Comparison of ENCODE assay signal across 15 cellular contexts in the genomic region with DNA sequence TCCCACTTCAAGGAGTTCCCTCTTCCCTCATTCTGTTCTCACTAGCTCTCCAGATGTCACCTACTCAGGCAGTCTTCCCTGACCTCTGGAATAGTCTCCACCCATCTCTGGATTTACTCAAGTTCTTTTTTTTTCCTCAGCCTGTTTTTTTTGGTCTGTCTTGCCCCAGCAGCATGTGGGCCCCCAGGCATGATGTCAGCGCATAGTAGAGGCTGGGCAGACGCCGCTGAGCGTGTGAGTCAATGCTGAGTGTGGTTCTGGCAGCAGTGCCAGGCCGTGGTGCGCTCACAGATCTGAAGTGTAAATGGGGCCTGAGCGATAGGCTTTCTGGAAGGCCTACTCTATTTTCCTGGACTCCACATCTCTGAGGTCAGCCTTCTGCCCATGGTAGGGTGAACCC. TPM values are rescaled to one million over a fixed set of nuclear protein-coding genes. Genes with fewer than 3 reads are reported as not detected.
DNase-seq lines count a peak whose midpoint lies in the region; ATAC-seq, FAIRE-seq and TF ChIP-seq lines count a peak whose summit lies in the region.
"Had no signal": no experiment of that assay in that cellular context is flagged by ENCODE, and none has a peak within 500 bp of the region (broad histone marks: within the 10 kb centered on the region; RNA-seq: fewer than 3 reads in every experiment).

No MANE protein-coding gene starts in this region.

- POLR2A ChIA-PET in A549 (lab: Yijun Ruan, JAX): no interaction called here
- POLR2A ChIA-PET in HEK293 (lab: Yijun Ruan, JAX): no interaction called here

- H3K4me1 ChIP-seq in A549: no peaks in the 10 kb centered on the region
- no peaks in the 10 kb centered on the region for H3K4me1 ChIP-seq in HEK293 (ENCODE audit: control insufficient read depth, insufficient read depth, low read length)
- H3K4me1 ChIP-seq in BE2C: no peaks in the 10 kb centered on the region
- H3K4me1 ChIP-seq: lower lobe of right lung had no signal

- H3K4me2 ChIP-seq in A549: no peak overlapping the region
- H3K4me2 ChIP-seq: smooth muscle cell had no signal

- H3K27ac ChIP-seq in A549: no peak overlapping the region
- H3K27ac ChIP-seq in HEK293 (ENCODE audit: extremely low read depth, low read depth, low read length): no peak overlapping the region
- H3K27ac ChIP-seq: lower lobe of right lung, VCaP had no signal

- H3K9me3 ChIP-seq in A549 (0 out of 3 replicates have a peak, but pooled peaks cover 3% of the 10 kb centered on the region), HEK293 (ENCODE audit: control insufficient read depth, insufficient read depth, low read depth, low read length) (no peaks in the 10 kb centered on the region), BE2C (no peaks in the 10 kb centered on the region)
- H3K9me3 ChIP-seq: lower lobe of right lung had no signal

- TF ChIP-seq EP300 in A549 (IDR thresholded peaks at IDR 0.05): no peak

- H3K4me3 ChIP-seq in A549 (no peak overlapping the region), HEK293 (ENCODE audit: low read depth, low read length) (no peak overlapping the region), astrocyte of the spinal cord (ENCODE audit: low read depth, low read length) (no peak overlapping the region), BE2C (ENCODE audit: low read depth, low read length) (no peak overlapping the region)
- H3K4me3 ChIP-seq: lower lobe of right lung, smooth muscle cell had no signal

- H3K9me3 Mint-ChIP-seq in type B pancreatic cell: peaks cover 6% of the 10 kb centered on the region

- in situ Hi-C loops in astrocyte of the spinal cord (cut with HindIII; ENCODE audit: low sequenced_read_pairs): no loop called here

- H3K27me3 Mint-ChIP-seq in type B pancreatic cell: no peaks in the 10 kb centered on the region
- H3K27me3 Mint-ChIP-seq: CD4-positive, CD25-positive, alpha-beta regulatory T cell had no signal

- FAIRE-seq in A549 (lab: Jason Lieb, UNC): no peak

- no peak for TF ChIP-seq CTCF in A549 (IDR thresholded peaks at IDR 0.05)
- no peak for TF ChIP-seq CTCF in HEK293 (tag by site-specific recombination; IDR thresholded peaks at IDR 0.05)
- no peak for TF ChIP-seq CTCF in astrocyte of the spinal cord (IDR thresholded peaks at IDR 0.05; ENCODE audit: low read depth, low read length)
- TF ChIP-seq CTCF in BE2C (IDR thresholded peaks at IDR 0.05; ENCODE audit: low read depth, low read length): no peak
- no peak for TF ChIP-seq CTCF in type B pancreatic cell (conservative IDR thresholded peaks at IDR 0.05)

- H3K36me3 Mint-ChIP-seq in type B pancreatic cell: no peaks in the 10 kb centered on the region
- H3K36me3 Mint-ChIP-seq: CD4-positive, CD25-positive, alpha-beta regulatory T cell had no signal

- no peak overlapping the region for H3K4me3 Mint-ChIP-seq in type B pancreatic cell
- H3K4me3 Mint-ChIP-seq: activated T-helper 1 cell treated with anti-CD3 and anti-CD28 coated beads, Interleukin-12 subunit alpha, Interleukin-12 subunit beta, Interleukin-2, Interleukin-4 antibody, amounts not matched to agents 30 ng/mL and 10 ng/mL and 1 ng/mL, durations not matched to agents 14 hours and 24 hours and 36 hours; CD4-positive, CD25-positive, alpha-beta regulatory T cell had no signal

- CTCF ChIA-PET in A549 (lab: Yijun Ruan, JAX): no interaction called here
- CTCF ChIA-PET in HEK293 (lab: Yijun Ruan, JAX): interaction anchor here (0.6 kb wide), 2 partner anchors 47 to 178 kb away, joined by 3 to 10 read pairs; no protein-coding TSS in a partner anchor

- no peak for TF ChIP-seq RAD21 in A549 (conservative IDR thresholded peaks at IDR 0.05 in 1 of 2, IDR thresholded peaks at IDR 0.05 in 1 of 2)

- no peaks in the 10 kb centered on the region for H3K27me3 ChIP-seq in BE2C

- H3K36me3 ChIP-seq in HEK293 (ENCODE audit: control insufficient read depth in 2 of 2, insufficient read depth in 1 of 2, low read length in 2 of 2) (no peaks in the 10 kb centered on the region), BE2C (no peaks in the 10 kb centered on the region)
- H3K36me3 ChIP-seq: lower lobe of right lung had no signal

- 26% methylated on average over 7 of the region's 7 CpGs for WGBS in A549 (ENCODE audit: missing lambda C conversion rate)

- peak; percentile 21 to 68 for DNase-seq in A549 (ENCODE audit: low read depth in 1 of 2, low spot score in 1 of 2)
- DNase-seq in astrocyte of the spinal cord (ENCODE audit: low read depth, low spot score): peak; percentile 53
- peak; percentile 66 for DNase-seq in kidney glomerular epithelial cell (lab: John Stamatoyannopoulos, UW)
- no peak for DNase-seq in BE2C
- DNase-seq in type B pancreatic cell (ENCODE audit: extremely low spot score, unreplicated experiment): no peak
- DNase-seq: CD4-positive, CD25-positive, alpha-beta regulatory T cell; lower lobe of right lung; NCI-H1048; stimulated activated naive CD4-positive, alpha-beta T cell treated with Interleukin-2 at 50 U/mL for 16 hours had no signal

- H3K4me1 Mint-ChIP-seq in type B pancreatic cell (ENCODE audit: unreplicated experiment): no peaks in the 10 kb centered on the region
- H3K4me1 Mint-ChIP-seq: CD4-positive, CD25-positive, alpha-beta regulatory T cell had no signal

- no peak for TF ChIP-seq POLR2A in A549 (IDR thresholded peaks at IDR 0.05; ENCODE audit: low read length)

- no peak overlapping the region for H3K27ac Mint-ChIP-seq in type B pancreatic cell
- H3K27ac Mint-ChIP-seq: activated T-helper 1 cell treated with anti-CD3 and anti-CD28 coated beads, Interleukin-12 subunit alpha, Interleukin-12 subunit beta, Interleukin-2, Interleukin-4 antibody, amounts not matched to agents 30 ng/mL and 10 ng/mL and 1 ng/mL, durations not matched to agents 14 hours and 24 hours and 36 hours; CD4-positive, CD25-positive, alpha-beta regulatory T cell had no signal

- ATAC-seq in A549 (peak; percentile 60 to 84), GM21576 (IDR thresholded peaks at IDR 0.05; ENCODE audit: unreplicated experiment) (no peak), GM21737 (IDR thresholded peaks at IDR 0.05; ENCODE audit: unreplicated experiment) (no peak)
- ATAC-seq: lower lobe of right lung had no signal

TF ChIP-seq in A549, 52 proteins besides CTCF, POLR2A, EP300 and RAD21:
- TF ChIP-seq BHLHE40 (IDR thresholded peaks at IDR 0.05; ENCODE audit: low read depth, low read length) (no peak), MAX (IDR thresholded peaks at IDR 0.05) (peak; percentile 64)
TF ChIP-seq in A549: peak in this region for 1.

TF ChIP-seq in HEK293, 187 proteins besides CTCF, POLR2A, EP300 and RAD21:
- no peak for TF ChIP-seq ZNF239 (tag by site-specific recombination; IDR thresholded peaks at IDR 0.05)
- TF ChIP-seq, protein P1, sequence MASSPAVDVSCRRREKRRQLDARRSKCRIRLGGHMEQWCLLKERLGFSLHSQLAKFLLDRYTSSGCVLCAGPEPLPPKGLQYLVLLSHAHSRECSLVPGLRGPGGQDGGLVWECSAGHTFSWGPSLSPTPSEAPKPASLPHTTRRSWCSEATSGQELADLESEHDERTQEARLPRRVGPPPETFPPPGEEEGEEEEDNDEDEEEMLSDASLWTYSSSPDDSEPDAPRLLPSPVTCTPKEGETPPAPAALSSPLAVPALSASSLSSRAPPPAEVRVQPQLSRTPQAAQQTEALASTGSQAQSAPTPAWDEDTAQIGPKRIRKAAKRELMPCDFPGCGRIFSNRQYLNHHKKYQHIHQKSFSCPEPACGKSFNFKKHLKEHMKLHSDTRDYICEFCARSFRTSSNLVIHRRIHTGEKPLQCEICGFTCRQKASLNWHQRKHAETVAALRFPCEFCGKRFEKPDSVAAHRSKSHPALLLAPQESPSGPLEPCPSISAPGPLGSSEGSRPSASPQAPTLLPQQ (tag by site-specific recombination; IDR thresholded peaks at IDR 0.05): peak; percentile 47; the same call in 1 of the 2 replicates

RNA-seq across cellular contexts. Expression of gene KCNJ18, which starts 2.7 kb away (rescaled TPM):
- polyA plus RNA-seq in A549 (2011; rRNA removed) (not detected in 2 replicates), A549 (2017; fragmentation: RNase III; extraction: RNeasy Plus Mini Kit Qiagen cat#74134 plus additional on column Dnase treatment) (not detected in 3 replicates)
- polyA plus RNA-seq in A549 (2012; cell fraction: cytosol; rRNA removed): 0.01 TPM in 1 of 2 replicates, not detected in the other
- 0.04 TPM in 1 of 2 replicates, not detected in the other for polyA plus RNA-seq in A549 (2012; cell fraction: nucleus; rRNA removed)
- polyA minus RNA-seq in A549 (2011; rRNA and poly(A)+ RNA removed): not detected in 2 replicates
- polyA plus RNA-seq in BE2C (2012; ENCODE audit: insufficient read depth, insufficient read length, low read depth): not detected
- total RNA-seq in type B pancreatic cell (ENCODE audit: low replicate concordance): not detected in 2 replicates
- total RNA-seq: activated T-helper 1 cell treated with anti-CD3 and anti-CD28 coated beads, Interleukin-12 subunit alpha, Interleukin-12 subunit beta, Interleukin-2, Interleukin-4 antibody, amounts not matched to agents 30 ng/mL and 10 ng/mL and 1 ng/mL, durations not matched to agents 14 hours and 24 hours and 36 hours; CD4-positive, CD25-positive, alpha-beta regulatory T cell; lower lobe of right lung; smooth muscle cell had no signal
- polyA plus RNA-seq: CD4-positive, CD25-positive, alpha-beta regulatory T cell; smooth muscle cell had no signal

Comparison
In these comparisons a context has a peak if more than half of its experiments do, and no peak if none do; other contexts are left out.
1. ATAC-seq: peak in A549 (2 of 2); none in GM21576 (single experiment) and GM21737 (single experiment).
2. DNase-seq: peak in A549 (2 of 2), astrocyte of the spinal cord (single experiment) and kidney glomerular epithelial cell (single experiment); none in BE2C (single experiment) and type B pancreatic cell (single experiment).